ENCODE assay signal across 8 cellular contexts in genomic region chr14:44963775-44964380, GRCh38. TPM values are rescaled to one million over a fixed set of nuclear protein-coding genes. Genes with fewer than 3 reads are reported as not detected.
DNase-seq lines count a peak whose midpoint lies in the region; ATAC-seq, FAIRE-seq and TF ChIP-seq lines count a peak whose summit lies in the region.

No MANE protein-coding gene starts in this region.

- peak; percentile 37 for ATAC-seq in left lobe of liver
- ATAC-seq in aorta (ENCODE audit: low FRiP score), result no peak

- H4K20me1 ChIP-seq in astrocyte (ENCODE audit: insufficient read depth, low read length), result peaks cover 60% of the 10 kb centered on the region

- H3K4me3 ChIP-seq in AG10803 (ENCODE audit: low read length) (peak overlapping the region; percentile 97), H7 (ENCODE audit: insufficient read depth, low read depth, low read length) (peak overlapping the region; percentile 82), astrocyte (ENCODE audit: insufficient read depth, low read depth, low read length) (peak overlapping the region; percentile 97), aorta (ENCODE audit: low read length in 2 of 2) (peak overlapping the region; percentile 83 to 87)

- no peaks in the 10 kb centered on the region for H3K36me3 ChIP-seq in H7 (replicated peaks; ENCODE audit: control insufficient read depth, insufficient read depth, low read length)
- no peaks in the 10 kb centered on the region for H3K36me3 ChIP-seq in astrocyte (ENCODE audit: insufficient read depth, low read length)
- H3K36me3 ChIP-seq in aorta (ENCODE audit: control insufficient read depth in 1 of 2, insufficient read depth in 2 of 2, low read length in 1 of 2), result no peaks in the 10 kb centered on the region

- no peak overlapping the region for H2AFZ ChIP-seq in astrocyte (ENCODE audit: low read depth, low read length)

- 9 to 10% methylated on average over 7 of the region's 7 CpGs for WGBS in aorta, 2 donors

- H3K4me1 ChIP-seq in astrocyte (ENCODE audit: insufficient read depth, low read length) (peaks cover 33% of the 10 kb centered on the region), aorta (ENCODE audit: control insufficient read depth in 1 of 2, insufficient read depth in 2 of 2, low read length in 2 of 2) (peaks cover 5 to 6% of the 10 kb centered on the region in 2 donors)

- H3K9me3 ChIP-seq in astrocyte (ENCODE audit: insufficient read depth, low read depth, low read length) (no peaks in the 10 kb centered on the region), aorta (ENCODE audit: control insufficient read depth, low read length) (no peaks in the 10 kb centered on the region)

- DNase-seq in AG10803 (ENCODE audit: low read depth) (peak; percentile 31), H7 (no peak), astrocyte (ENCODE audit: low read depth) (no peak), left lobe of liver (ENCODE audit: low spot score) (peak; percentile 58), aorta (no peak), A172 (ENCODE audit: low spot score) (no peak), NCI-H187 (lab: John Stamatoyannopoulos, UW) (no peak)
- DNase-seq in activated CD4-positive, CD25-positive, alpha-beta regulatory T cell treated with anti-CD3 and anti-CD28 coated beads, Interleukin-2, amount 50 U/mL, for 72 hours, result no peak

- H3K9ac ChIP-seq in astrocyte (ENCODE audit: low read length), result peak overlapping the region; percentile 90

- H3K79me2 ChIP-seq in astrocyte (ENCODE audit: insufficient read depth, low read length), result peaks cover 95% of the 10 kb centered on the region

- no peak overlapping the region for H3K27ac ChIP-seq in astrocyte (ENCODE audit: low read depth, low read length)
- no peak overlapping the region for H3K27ac ChIP-seq in aorta (ENCODE audit: low read depth in 1 of 2, low read length in 2 of 2)

- no peak overlapping the region for H3K27ac Mint-ChIP-seq in astrocyte (ENCODE audit: unreplicated experiment)

- H3K4me2 ChIP-seq in astrocyte (ENCODE audit: low read length), result peak overlapping the region; percentile 98

- peaks cover 15% of the 10 kb centered on the region for H3K4me1 Mint-ChIP-seq in astrocyte (ENCODE audit: low read depth, unreplicated experiment)

- no peaks in the 10 kb centered on the region for H3K9me3 Mint-ChIP-seq in astrocyte (ENCODE audit: unreplicated experiment)

- H3K27me3 ChIP-seq in H7 (ENCODE audit: control insufficient read depth, insufficient read depth, low read length) (no peaks in the 10 kb centered on the region), astrocyte (ENCODE audit: insufficient read depth, low read length) (no peaks in the 10 kb centered on the region), aorta (ENCODE audit: control insufficient read depth in 1 of 2, insufficient read depth in 2 of 2, low read length in 1 of 2) (no peaks in the 10 kb centered on the region)

- no peaks in the 10 kb centered on the region for H3K36me3 Mint-ChIP-seq in astrocyte (ENCODE audit: low read depth, unreplicated experiment)

- H3K4me3 Mint-ChIP-seq in astrocyte (ENCODE audit: unreplicated experiment), result no peak overlapping the region

- H3K27me3 Mint-ChIP-seq in astrocyte (ENCODE audit: low read depth, unreplicated experiment), result no peaks in the 10 kb centered on the region

- intact Hi-C loops in aorta (cut with DNase I), result loop anchor here (5.0 kb wide), 4 partner anchors 52 to 168 kb away; partner anchors contain the start of genes FKBP3 (in 2 of the 2) and PRPF39 (in 1 of the 2)

- FAIRE-seq in astrocyte (lab: Jason Lieb, UNC), result no peak

- TF ChIP-seq CTCF in AG10803 (conservative IDR thresholded peaks at IDR 0.05; ENCODE audit: low read length) (0 out of 2 replicates have a peak, but pooled peaks have one; percentile 11), astrocyte (IDR thresholded peaks at IDR 0.05; ENCODE audit: insufficient read depth, low read depth, low read length) (no peak)

RNA-seq across cellular contexts. Expression of gene TOGARAM1, which starts 1.9 kb away (rescaled TPM):
- total RNA-seq in H7 (2014; rRNA removed; shearing (Covaris generic)), result 4.7 and 7.4 TPM in 2 replicates
- 14.7 and 15.2 TPM in 2 replicates for total RNA-seq in astrocyte
- 5.9 TPM for total RNA-seq in left lobe of liver
- total RNA-seq in aorta, result 10 to 100 TPM; 12.4 to 21.4 TPM
- polyA plus RNA-seq in aorta, result 1 to 10 TPM; 6.1 to 6.2 TPM
- 7.1 and 7.7 TPM in 2 replicates for total RNA-seq in A172 (2014; rRNA removed; shearing (Covaris generic))

RNA-seq across cellular contexts. Expression of gene KLHL28, which starts 2.1 kb away (rescaled TPM):
- total RNA-seq in H7 (2014; rRNA removed; shearing (Covaris generic)), result 6.2 and 7.6 TPM in 2 replicates
- total RNA-seq in astrocyte (21.2 and 22.1 TPM in 2 replicates), left lobe of liver (6.2 TPM), aorta (10 to 100 TPM; 17.3 to 18.8 TPM)
- polyA plus RNA-seq in aorta, result 1 to 10 TPM; 2.9 to 3.4 TPM
- total RNA-seq in A172 (2014; rRNA removed; shearing (Covaris generic)), result 2.7 and 2.8 TPM in 2 replicates

Comparison
In these comparisons a context has a peak if more than half of its experiments do, and no peak if none do; other contexts are left out.
1. DNase-seq: peak in AG10803 (single experiment) and left lobe of liver (single experiment); none in H7 (single experiment), astrocyte (single experiment), aorta (0 of 2), A172 (single experiment), NCI-H187 (0 of 2) and activated CD4-positive, CD25-positive, alpha-beta regulatory T cell treated with anti-CD3 and anti-CD28 coated beads, Interleukin-2, amount 50 U/mL, for 72 hours (single experiment).
2. Peak in every context shown above with its lines, with median percentiles within 50 percentile points of each other: H3K4me3 ChIP-seq.